Comparison of ENCODE assay signal across 40 cellular contexts in genomic region chr10:57986422-57986821, GRCh38.
"Had no signal": no experiment of that assay in that cellular context is flagged by ENCODE, and none has a peak within 500 bp of the region (broad histone marks: within the 10 kb centered on the region; RNA-seq: fewer than 3 reads in every experiment).

No MANE protein-coding gene starts in this region.

- H3K27ac Mint-ChIP-seq: activated naive CD4-positive, alpha-beta T cell treated with anti-CD3 and anti-CD28 coated beads for 36 hours; activated naive CD4-positive, alpha-beta T cell treated with anti-CD3 and anti-CD28 coated beads, Interleukin-2, amount 10 ng/mL, durations not matched to agents 7 days and 5 days; activated naive CD4-positive, alpha-beta T cell treated with anti-CD3 and anti-CD28 coated beads, Interleukin-2, amount 50 U/mL, for 24 hours; activated naive CD4-positive, alpha-beta T cell treated with anti-CD3 and anti-CD28 coated beads, Interleukin-2, amount 50 U/mL, for 72 hours; activated naive CD8-positive, alpha-beta T cell; activated naive CD8-positive, alpha-beta T cell treated with anti-CD3 and anti-CD28 coated beads for 36 hours; activated naive CD8-positive, alpha-beta T cell treated with anti-CD3 and anti-CD28 coated beads, Interleukin-2, amount 10 ng/mL, durations not matched to agents 7 days and 5 days; activated naive CD8-positive, alpha-beta T cell treated with anti-CD3 and anti-CD28 coated beads, Interleukin-2, amount 50 U/mL, for 24 hours; activated T-cell treated with anti-CD3 and anti-CD28 coated beads, Interleukin-2, amount 50 U/mL, for 24 hours; activated T-cell treated with anti-CD3 and anti-CD28 coated beads, Interleukin-2, amount 50 U/mL, for 72 hours; activated T-helper 1 cell treated with anti-CD3 and anti-CD28 coated beads, Interleukin-12 subunit alpha, Interleukin-12 subunit beta, Interleukin-2, Interleukin-4 antibody, amounts not matched to agents 30 ng/mL and 10 ng/mL and 1 ng/mL, durations not matched to agents 14 hours and 24 hours and 36 hours; activated T-helper 17 cell treated with anti-CD3 and anti-CD28 coated beads, Interleukin-2, amount 50 U/mL, for 72 hours; activated T-helper 2 cell treated with anti-CD3 and anti-CD28 coated beads, Interferon-gamma antibody, Interleukin-2, Interleukin-4, amounts not matched to agents 10 μg/mL and 5 μg/mL and 100 μg/mL, durations not matched to agents 14 hours and 24 hours and 36 hours; brain had no signal

- H3K4me3 ChIP-seq: adrenal gland, ascending aorta, body of pancreas, breast epithelium, cardiac muscle cell had no signal

- H3K27me3 ChIP-seq: adrenal gland, ascending aorta, body of pancreas, brain microvascular endothelial cell, breast epithelium, cardiac muscle cell had no signal

- FAIRE-seq: astrocyte, bronchial epithelial cell had no signal

- ATAC-seq: activated naive CD4-positive, alpha-beta T cell treated with anti-CD3 and anti-CD28 coated beads, Interleukin-2, amount 50 U/mL, for 72 hours; activated naive CD8-positive, alpha-beta T cell treated with anti-CD3 and anti-CD28 coated beads, Interleukin-2, amount 50 U/mL, for 24 hours; activated T-cell treated with anti-CD3 and anti-CD28 coated beads, Interleukin-2, amount 50 U/mL, for 4 hours; activated T-cell treated with anti-CD3 and anti-CD28 coated beads, Interleukin-2, amount 50 U/mL, for 72 hours; activated T-helper 17 cell treated with anti-CD3 and anti-CD28 coated beads, Interleukin-2, amount 50 U/mL, for 72 hours; body of pancreas had no signal

- H3K36me3 ChIP-seq: adrenal gland, ascending aorta, brain microvascular endothelial cell, breast epithelium, cardiac muscle cell had no signal

- H3K9me3 Mint-ChIP-seq: activated naive CD4-positive, alpha-beta T cell treated with anti-CD3 and anti-CD28 coated beads for 36 hours; activated naive CD4-positive, alpha-beta T cell treated with anti-CD3 and anti-CD28 coated beads, Interleukin-2, amount 10 ng/mL, durations not matched to agents 7 days and 5 days; activated naive CD8-positive, alpha-beta T cell treated with anti-CD3 and anti-CD28 coated beads for 36 hours; activated naive CD8-positive, alpha-beta T cell treated with anti-CD3 and anti-CD28 coated beads, Interleukin-2, amount 10 ng/mL, durations not matched to agents 7 days and 5 days; activated naive CD8-positive, alpha-beta T cell treated with anti-CD3 and anti-CD28 coated beads, Interleukin-2, amount 50 U/mL, for 24 hours; activated T-cell treated with anti-CD3 and anti-CD28 coated beads, Interleukin-2, amount 50 U/mL, for 24 hours; activated T-cell treated with anti-CD3 and anti-CD28 coated beads, Interleukin-2, amount 50 U/mL, for 4 hours; activated T-helper 1 cell treated with anti-CD3 and anti-CD28 coated beads, Interleukin-12 subunit alpha, Interleukin-12 subunit beta, Interleukin-2, Interleukin-4 antibody, amounts not matched to agents 30 ng/mL and 10 ng/mL and 1 ng/mL, durations not matched to agents 14 hours and 24 hours and 36 hours; activated T-helper 17 cell treated with anti-CD3 and anti-CD28 coated beads, Interleukin-2, amount 50 U/mL, for 72 hours; activated T-helper 2 cell treated with anti-CD3 and anti-CD28 coated beads, Interferon-gamma antibody, Interleukin-2, Interleukin-4, amounts not matched to agents 10 μg/mL and 5 μg/mL and 100 μg/mL, durations not matched to agents 14 hours and 24 hours and 36 hours; brain had no signal

- DNase-seq: activated effector memory CD4-positive, alpha-beta T cell treated with anti-CD3 and anti-CD28 coated beads, Interleukin-2, amount 50 U/mL, for 16 hours; activated effector memory CD4-positive, alpha-beta T cell treated with Interleukin-2 at 50 U/mL for 16 hours; activated gamma-delta T cell; activated gamma-delta T cell treated with Interleukin-2 at 50 U/mL for 16 hours; activated naive CD4-positive, alpha-beta T cell; activated naive CD4-positive, alpha-beta T cell treated with anti-CD3 and anti-CD28 coated beads for 36 hours; activated naive CD4-positive, alpha-beta T cell treated with anti-CD3 and anti-CD28 coated beads, Interleukin-2, amount 10 ng/mL, durations not matched to agents 7 days and 5 days; activated naive CD4-positive, alpha-beta T cell treated with anti-CD3 and anti-CD28 coated beads, Interleukin-2, amount 50 U/mL, for 16 hours; activated naive CD4-positive, alpha-beta T cell treated with Interleukin-2 at 50 U/mL for 16 hours; activated naive CD8-positive, alpha-beta T cell treated with anti-CD3 and anti-CD28 coated beads for 36 hours; activated naive CD8-positive, alpha-beta T cell treated with anti-CD3 and anti-CD28 coated beads, Interleukin-2, amount 10 ng/mL, durations not matched to agents 7 days and 5 days; activated naive CD8-positive, alpha-beta T cell treated with anti-CD3 and anti-CD28 coated beads, Interleukin-2, amount 50 U/mL, for 24 hours; activated T-cell treated with anti-CD3 and anti-CD28 coated beads, Interleukin-2, amount 50 U/mL, for 1 hour; activated T-cell treated with anti-CD3 and anti-CD28 coated beads, Interleukin-2, amount 50 U/mL, for 24 hours; activated T-cell treated with anti-CD3 and anti-CD28 coated beads, Interleukin-2, amount 50 U/mL, for 4 hours; activated T-cell treated with anti-CD3 and anti-CD28 coated beads, Interleukin-2, amount 50 U/mL, for 48 hours; activated T-cell treated with anti-CD3 and anti-CD28 coated beads, Interleukin-2, amount 50 U/mL, for 72 hours; adrenal gland; amniotic stem cell; amygdala; anterior cingulate cortex; aorta; body of pancreas; brain microvascular endothelial cell; caudate nucleus; central memory CD4-positive, alpha-beta T cell; cerebellar nuclear complex had no signal

- H3K27me3 Mint-ChIP-seq: activated naive CD4-positive, alpha-beta T cell treated with anti-CD3 and anti-CD28 coated beads, Interleukin-2, amount 10 ng/mL, durations not matched to agents 7 days and 5 days; activated naive CD4-positive, alpha-beta T cell treated with anti-CD3 and anti-CD28 coated beads, Interleukin-2, amount 50 U/mL, for 24 hours; activated naive CD8-positive, alpha-beta T cell; activated naive CD8-positive, alpha-beta T cell treated with anti-CD3 and anti-CD28 coated beads for 36 hours; activated naive CD8-positive, alpha-beta T cell treated with anti-CD3 and anti-CD28 coated beads, Interleukin-2, amount 10 ng/mL, durations not matched to agents 7 days and 5 days; activated naive CD8-positive, alpha-beta T cell treated with anti-CD3 and anti-CD28 coated beads, Interleukin-2, amount 50 U/mL, for 24 hours; activated T-cell treated with anti-CD3 and anti-CD28 coated beads, Interleukin-2, amount 50 U/mL, for 24 hours; activated T-helper 17 cell treated with anti-CD3 and anti-CD28 coated beads, Interleukin-2, amount 50 U/mL, for 72 hours; brain; central memory CD8-positive, alpha-beta T cell had no signal

- H3K36me3 Mint-ChIP-seq: activated naive CD4-positive, alpha-beta T cell treated with anti-CD3 and anti-CD28 coated beads, Interleukin-2, amount 10 ng/mL, durations not matched to agents 7 days and 5 days; activated naive CD4-positive, alpha-beta T cell treated with anti-CD3 and anti-CD28 coated beads, Interleukin-2, amount 50 U/mL, for 24 hours; activated naive CD4-positive, alpha-beta T cell treated with anti-CD3 and anti-CD28 coated beads, Interleukin-2, amount 50 U/mL, for 72 hours; activated naive CD8-positive, alpha-beta T cell; activated naive CD8-positive, alpha-beta T cell treated with anti-CD3 and anti-CD28 coated beads for 36 hours; activated naive CD8-positive, alpha-beta T cell treated with anti-CD3 and anti-CD28 coated beads, Interleukin-2, amount 10 ng/mL, durations not matched to agents 7 days and 5 days; brain had no signal

- H3K9me3 ChIP-seq: adrenal gland, ascending aorta, body of pancreas, breast epithelium had no signal

- H3K4me1 ChIP-seq: adrenal gland, ascending aorta, body of pancreas, breast epithelium had no signal

- H3K27ac ChIP-seq: adrenal gland, ascending aorta, body of pancreas, brain microvascular endothelial cell, breast epithelium, cardiac muscle cell had no signal

- H3K4me3 Mint-ChIP-seq: activated naive CD4-positive, alpha-beta T cell treated with anti-CD3 and anti-CD28 coated beads for 36 hours; activated naive CD4-positive, alpha-beta T cell treated with anti-CD3 and anti-CD28 coated beads, Interleukin-2, amount 10 ng/mL, durations not matched to agents 7 days and 5 days; activated naive CD4-positive, alpha-beta T cell treated with anti-CD3 and anti-CD28 coated beads, Interleukin-2, amount 50 U/mL, for 24 hours; activated naive CD8-positive, alpha-beta T cell; activated naive CD8-positive, alpha-beta T cell treated with anti-CD3 and anti-CD28 coated beads for 36 hours; activated naive CD8-positive, alpha-beta T cell treated with anti-CD3 and anti-CD28 coated beads, Interleukin-2, amount 10 ng/mL, durations not matched to agents 7 days and 5 days; activated naive CD8-positive, alpha-beta T cell treated with anti-CD3 and anti-CD28 coated beads, Interleukin-2, amount 50 U/mL, for 24 hours; activated T-cell treated with anti-CD3 and anti-CD28 coated beads, Interleukin-2, amount 50 U/mL, for 24 hours; activated T-cell treated with anti-CD3 and anti-CD28 coated beads, Interleukin-2, amount 50 U/mL, for 4 hours; activated T-cell treated with anti-CD3 and anti-CD28 coated beads, Interleukin-2, amount 50 U/mL, for 72 hours; activated T-helper 1 cell treated with anti-CD3 and anti-CD28 coated beads, Interleukin-12 subunit alpha, Interleukin-12 subunit beta, Interleukin-2, Interleukin-4 antibody, amounts not matched to agents 30 ng/mL and 10 ng/mL and 1 ng/mL, durations not matched to agents 14 hours and 24 hours and 36 hours; activated T-helper 17 cell treated with anti-CD3 and anti-CD28 coated beads, Interleukin-2, amount 50 U/mL, for 72 hours; brain; central memory CD8-positive, alpha-beta T cell had no signal

- H3K4me1 Mint-ChIP-seq: activated naive CD4-positive, alpha-beta T cell treated with anti-CD3 and anti-CD28 coated beads, Interleukin-2, amount 10 ng/mL, durations not matched to agents 7 days and 5 days; activated naive CD4-positive, alpha-beta T cell treated with anti-CD3 and anti-CD28 coated beads, Interleukin-2, amount 50 U/mL, for 24 hours; activated naive CD8-positive, alpha-beta T cell treated with anti-CD3 and anti-CD28 coated beads for 36 hours; activated naive CD8-positive, alpha-beta T cell treated with anti-CD3 and anti-CD28 coated beads, Interleukin-2, amount 10 ng/mL, durations not matched to agents 7 days and 5 days; activated naive CD8-positive, alpha-beta T cell treated with anti-CD3 and anti-CD28 coated beads, Interleukin-2, amount 50 U/mL, for 24 hours; activated T-helper 17 cell treated with anti-CD3 and anti-CD28 coated beads, Interleukin-2, amount 50 U/mL, for 72 hours; brain; central memory CD8-positive, alpha-beta T cell had no signal
